Comparison of ENCODE assay signal across 16 cellular contexts in genomic region chr6:131197716-131198115, GRCh38.
DNase-seq lines count a peak whose midpoint lies in the region; ATAC-seq lines count a peak whose summit lies in the region.
"Had no signal": no experiment of that assay in that cellular context is flagged by ENCODE, and none has a peak within 500 bp of the region (broad histone marks: within the 10 kb centered on the region; RNA-seq: fewer than 3 reads in every experiment).

No MANE protein-coding gene starts in this region.

- H3K36me3 Mint-ChIP-seq in activated T-cell treated with anti-CD3 and anti-CD28 coated beads, Interleukin-2, amount 50 U/mL, for 72 hours (ENCODE audit: insufficient read depth in 2 of 2) = peaks cover 14 to 24% of the 10 kb centered on the region in 2 donors
- peaks cover 62% of the 10 kb centered on the region for H3K36me3 Mint-ChIP-seq in activated CD8-positive, alpha-beta T cell treated with anti-CD3 and anti-CD28 coated beads, Interleukin-2, amount 10 ng/mL, durations not matched to agents 7 days and 5 days (ENCODE audit: low read depth)
- peaks cover 15% of the 10 kb centered on the region for H3K36me3 Mint-ChIP-seq in natural killer cell treated with Interleukin-12 subunit alpha and Interleukin-12 subunit beta and Interleukin-15 and Interleukin-18, amount 100 ng/mL, for 72 hours

- POLR2A ChIA-PET in activated CD8-positive, alpha-beta T cell treated with anti-CD3 and anti-CD28 coated beads, Interleukin-2, amount 10 ng/mL, durations not matched to agents 7 days and 5 days (lab: Charles Lee) = interaction anchor here (0.8 to 1.7 kb wide), 2 partner anchors 335 to 430 kb away, joined by 3 to 5 read pairs; partner anchors contain the start of gene MED23

- no peaks in the 10 kb centered on the region for H3K27me3 Mint-ChIP-seq in activated T-cell treated with anti-CD3 and anti-CD28 coated beads, Interleukin-2, amount 50 U/mL, for 72 hours (ENCODE audit: low read depth)
- no peaks in the 10 kb centered on the region for H3K27me3 Mint-ChIP-seq in activated CD8-positive, alpha-beta T cell treated with anti-CD3 and anti-CD28 coated beads, Interleukin-2, amount 10 ng/mL, durations not matched to agents 7 days and 5 days (ENCODE audit: low read depth)
- no peaks in the 10 kb centered on the region for H3K27me3 Mint-ChIP-seq in natural killer cell treated with Interleukin-12 subunit alpha and Interleukin-12 subunit beta and Interleukin-15 and Interleukin-18, amount 100 ng/mL, for 72 hours
- H3K27me3 Mint-ChIP-seq: brain had no signal

- H3K4me3 Mint-ChIP-seq in activated T-cell treated with anti-CD3 and anti-CD28 coated beads, Interleukin-2, amount 50 U/mL, for 72 hours = peak overlapping the region; percentile 33 to 42
- peak overlapping the region; percentile 35 for H3K4me3 Mint-ChIP-seq in activated CD8-positive, alpha-beta T cell treated with anti-CD3 and anti-CD28 coated beads, Interleukin-2, amount 10 ng/mL, durations not matched to agents 7 days and 5 days
- peak overlapping the region; percentile 3 for H3K4me3 Mint-ChIP-seq in natural killer cell treated with Interleukin-12 subunit alpha and Interleukin-12 subunit beta and Interleukin-15 and Interleukin-18, amount 100 ng/mL, for 72 hours
- H3K4me3 Mint-ChIP-seq: brain had no signal

- no peak for ATAC-seq in activated T-cell treated with anti-CD3 and anti-CD28 coated beads, Interleukin-2, amount 50 U/mL, for 72 hours (replicated peaks in 1 of 2)
- ATAC-seq in activated CD8-positive, alpha-beta T cell treated with anti-CD3 and anti-CD28 coated beads, Interleukin-2, amount 10 ng/mL, durations not matched to agents 7 days and 5 days = no peak
- ATAC-seq in natural killer cell treated with Interleukin-12 subunit alpha and Interleukin-12 subunit beta and Interleukin-15 and Interleukin-18, amount 100 ng/mL, for 72 hours = no peak
- ATAC-seq in HG03095 (IDR thresholded peaks at IDR 0.05; ENCODE audit: unreplicated experiment) = no peak
- ATAC-seq: right lobe of liver had no signal

- H3K4me3 ChIP-seq in Jurkat, Clone E6-1 (ENCODE audit: low read length) = no peak overlapping the region
- H3K4me3 ChIP-seq: left ventricle myocardium inferior, right lobe of liver, suprapubic skin had no signal

- CTCF ChIA-PET in activated CD8-positive, alpha-beta T cell treated with anti-CD3 and anti-CD28 coated beads, Interleukin-2, amount 10 ng/mL, durations not matched to agents 7 days and 5 days (lab: Charles Lee) = interaction anchor here (1.3 to 5.0 kb wide), 5 partner anchors 15 to 335 kb away, joined by 3 to 118 read pairs (median 28); no protein-coding TSS in a partner anchor

- peak in 1 of 2 donors; percentile 16 for DNase-seq in activated T-cell treated with anti-CD3 and anti-CD28 coated beads, Interleukin-2, amount 50 U/mL, for 72 hours
- DNase-seq in activated T-cell treated with anti-CD3 and anti-CD28 coated beads, Interleukin-2, amount 50 U/mL, for 48 hours = no peak
- peak; percentile 94 for DNase-seq in Jurkat, Clone E6-1 (ENCODE audit: low read depth, low spot score)
- DNase-seq in activated CD8-positive, alpha-beta T cell treated with anti-CD3 and anti-CD28 coated beads, Interleukin-2, amount 10 ng/mL, durations not matched to agents 7 days and 5 days = peak; percentile 70
- no peak for DNase-seq in natural killer cell treated with Interleukin-12 subunit alpha and Interleukin-12 subunit beta and Interleukin-15 and Interleukin-18, amount 100 ng/mL, for 72 hours (ENCODE audit: low spot score)
- no peak for DNase-seq in NCI-H526 treated with DMSO at 0.1 percent for 48 hours (lab: John Stamatoyannopoulos, UW)
- no peak for DNase-seq in HK-2 (ENCODE audit: unreplicated experiment)
- DNase-seq: Calu3, left ventricle myocardium inferior, NCI-H187 treated with DMSO at 0.1 percent for 48 hours, NCI-H446 treated with DMSO at 0.1 percent for 48 hours, right lobe of liver, SIG-M5 had no signal

- H3K27ac Mint-ChIP-seq in activated T-cell treated with anti-CD3 and anti-CD28 coated beads, Interleukin-2, amount 50 U/mL, for 72 hours = peak overlapping the region; percentile 91
- peak overlapping the region; percentile 96 for H3K27ac Mint-ChIP-seq in activated CD8-positive, alpha-beta T cell treated with anti-CD3 and anti-CD28 coated beads, Interleukin-2, amount 10 ng/mL, durations not matched to agents 7 days and 5 days
- peak overlapping the region; percentile 88 to 89 for H3K27ac Mint-ChIP-seq in natural killer cell treated with Interleukin-12 subunit alpha and Interleukin-12 subunit beta and Interleukin-15 and Interleukin-18, amount 100 ng/mL, for 72 hours
- H3K27ac Mint-ChIP-seq: brain had no signal

- peaks cover 4 to 12% of the 10 kb centered on the region in 2 donors for H3K9me3 Mint-ChIP-seq in activated T-cell treated with anti-CD3 and anti-CD28 coated beads, Interleukin-2, amount 50 U/mL, for 72 hours
- H3K9me3 Mint-ChIP-seq in activated CD8-positive, alpha-beta T cell treated with anti-CD3 and anti-CD28 coated beads, Interleukin-2, amount 10 ng/mL, durations not matched to agents 7 days and 5 days (ENCODE audit: insufficient read depth) = peaks cover 23% of the 10 kb centered on the region
- no peaks in the 10 kb centered on the region for H3K9me3 Mint-ChIP-seq in natural killer cell treated with Interleukin-12 subunit alpha and Interleukin-12 subunit beta and Interleukin-15 and Interleukin-18, amount 100 ng/mL, for 72 hours

- peaks cover 39% of the 10 kb centered on the region for H3K4me1 Mint-ChIP-seq in activated T-cell treated with anti-CD3 and anti-CD28 coated beads, Interleukin-2, amount 50 U/mL, for 72 hours (ENCODE audit: low read depth)
- H3K4me1 Mint-ChIP-seq in activated CD8-positive, alpha-beta T cell treated with anti-CD3 and anti-CD28 coated beads, Interleukin-2, amount 10 ng/mL, durations not matched to agents 7 days and 5 days (ENCODE audit: low read depth) = peaks cover 48% of the 10 kb centered on the region
- peaks cover 32 to 35% of the 10 kb centered on the region in 2 donors for H3K4me1 Mint-ChIP-seq in natural killer cell treated with Interleukin-12 subunit alpha and Interleukin-12 subunit beta and Interleukin-15 and Interleukin-18, amount 100 ng/mL, for 72 hours (ENCODE audit: low read depth in 2 of 2)
- H3K4me1 Mint-ChIP-seq: brain had no signal

Comparison
In these comparisons a context has a peak if more than half of its experiments do, and no peak if none do; other contexts are left out.
1. DNase-seq: peak in Jurkat, Clone E6-1 (single experiment) and activated CD8-positive, alpha-beta T cell treated with anti-CD3 and anti-CD28 coated beads, Interleukin-2, amount 10 ng/mL, durations not matched to agents 7 days and 5 days (single experiment); none in activated T-cell treated with anti-CD3 and anti-CD28 coated beads, Interleukin-2, amount 50 U/mL, for 48 hours (0 of 2), natural killer cell treated with Interleukin-12 subunit alpha and Interleukin-12 subunit beta and Interleukin-15 and Interleukin-18, amount 100 ng/mL, for 72 hours (single experiment), NCI-H526 treated with DMSO at 0.1 percent for 48 hours (single experiment) and HK-2 (single experiment).
2. Peak in every context shown above with its lines, with median percentiles within 50 percentile points of each other: H3K27ac Mint-ChIP-seq and H3K4me3 Mint-ChIP-seq.